8 cellular contexts compared by ENCODE assay signal in genomic region chr17:43359469-43360105, GRCh38. TPM values are rescaled to one million over a fixed set of nuclear protein-coding genes. Genes with fewer than 3 reads are reported as not detected.
DNase-seq lines count a peak whose midpoint lies in the region; ATAC-seq, FAIRE-seq and TF ChIP-seq lines count a peak whose summit lies in the region.

No MANE protein-coding gene starts in this region.

- H3K27me3 Mint-ChIP-seq in T-helper 2 cell treated with Interferon-gamma antibody and Interleukin-4, amounts not matched to agents 5 μg/mL and 100 μg/mL, for 36 hours (ENCODE audit: low read depth), result peaks cover 4% of the 10 kb centered on the region

- peak overlapping the region; percentile 99 for H3K27ac Mint-ChIP-seq in T-helper 2 cell treated with Interferon-gamma antibody and Interleukin-4, amounts not matched to agents 5 μg/mL and 100 μg/mL, for 36 hours

- peaks cover 1% of the 10 kb centered on the region; the same call in 1 of the 2 replicates for H3K27me3 ChIP-seq in H7 (ENCODE audit: control insufficient read depth, insufficient read depth, low read length)
- H3K27me3 ChIP-seq in small intestine (ENCODE audit: control insufficient read depth in 2 of 2, insufficient read depth in 2 of 2, low read length in 2 of 2), result no peaks in the 10 kb centered on the region

- H3K36me3 Mint-ChIP-seq in T-helper 2 cell treated with Interferon-gamma antibody and Interleukin-4, amounts not matched to agents 5 μg/mL and 100 μg/mL, for 36 hours (ENCODE audit: low read depth), result peaks cover 3% of the 10 kb centered on the region

- H3K4me1 Mint-ChIP-seq in T-helper 2 cell treated with Interferon-gamma antibody and Interleukin-4, amounts not matched to agents 5 μg/mL and 100 μg/mL, for 36 hours (ENCODE audit: low read depth), result peaks cover 19% of the 10 kb centered on the region

- H3K9me3 ChIP-seq in small intestine (ENCODE audit: control insufficient read depth, low read depth), result no peaks in the 10 kb centered on the region

- TF ChIP-seq CTCF in fibroblast of pulmonary artery (IDR thresholded peaks at IDR 0.05; ENCODE audit: low read length, missing control alignments), result no peak

- peak overlapping the region; percentile 87 for H3K4me3 Mint-ChIP-seq in T-helper 2 cell treated with Interferon-gamma antibody and Interleukin-4, amounts not matched to agents 5 μg/mL and 100 μg/mL, for 36 hours

- DNase-seq in H7 (no peak), fibroblast of pulmonary artery (ENCODE audit: low read depth) (no peak), small intestine (no peak), GM12892 (ENCODE audit: insufficient read length) (no peak)
- DNase-seq in T-helper 2 cell treated with Interferon-gamma antibody and Interleukin-4, amounts not matched to agents 5 μg/mL and 100 μg/mL, for 36 hours (ENCODE audit: low spot score), result no peak

- no peak for TF ChIP-seq POLR2A in GM12892 (IDR thresholded peaks at IDR 0.05; ENCODE audit: low read depth, low read length)

- H3K4me1 ChIP-seq in small intestine (ENCODE audit: control insufficient read depth in 2 of 2, insufficient read depth in 1 of 2, low read depth in 1 of 2, low read length in 1 of 2), result peaks cover 0 to 3% of the 10 kb centered on the region in 2 donors

- ATAC-seq in GM18511 (IDR thresholded peaks at IDR 0.05; ENCODE audit: unreplicated experiment) (no peak), GM18498 (IDR thresholded peaks at IDR 0.05; ENCODE audit: unreplicated experiment) (no peak), GM21423 (IDR thresholded peaks at IDR 0.05; ENCODE audit: unreplicated experiment) (no peak)

- peak overlapping the region; percentile 82 to 94 for H3K27ac ChIP-seq in small intestine (ENCODE audit: low read depth in 1 of 2, low read length in 1 of 2)

- H3K9me3 Mint-ChIP-seq in T-helper 2 cell treated with Interferon-gamma antibody and Interleukin-4, amounts not matched to agents 5 μg/mL and 100 μg/mL, for 36 hours, result no peaks in the 10 kb centered on the region

- H3K4me3 ChIP-seq in H7 (ENCODE audit: insufficient read depth, low read depth, low read length), result peak overlapping the region; percentile 54
- H3K4me3 ChIP-seq in fibroblast of pulmonary artery (replicated peaks; ENCODE audit: low read depth, low read length), result peak overlapping the region; percentile 71
- no peak overlapping the region for H3K4me3 ChIP-seq in small intestine (ENCODE audit: low read depth in 1 of 2, low read length in 2 of 2)

- FAIRE-seq in small intestine (lab: Jason Lieb, UNC), result no peak
- FAIRE-seq in GM12892 (lab: Jason Lieb, UNC), result no peak

- no peaks in the 10 kb centered on the region for H3K36me3 ChIP-seq in H7 (replicated peaks; ENCODE audit: control insufficient read depth, insufficient read depth, low read length)
- H3K36me3 ChIP-seq in small intestine (ENCODE audit: control insufficient read depth in 2 of 2, insufficient read depth in 2 of 2, low read length in 2 of 2), result no peaks in the 10 kb centered on the region

- WGBS in small intestine, 3 donors, result 67 to 82% (median 75%) methylated on average over 17 of the region's 17 CpGs

RNA-seq across cellular contexts. Expression of gene ARL4D, which starts 39.2 kb away (rescaled TPM):
- total RNA-seq in H7 (2014; rRNA removed; shearing (Covaris generic)), result 20.3 and 43.0 TPM in 2 replicates
- polyA plus RNA-seq in small intestine, result 10 to 100 TPM in 1 of 3 donors, 1 to 10 TPM in 1, under 1 TPM in 1; 0.45 to 10.1 (median 2.4) TPM
- 2.2 TPM for polyA plus RNA-seq in GM12892 (2012; ENCODE audit: missing spikeins)

Comparison
In these comparisons a context has a peak if more than half of its experiments do, and no peak if none do; other contexts are left out.
1. H3K4me3 ChIP-seq: peak in H7 (single experiment) and fibroblast of pulmonary artery (single experiment); none in small intestine (0 of 2).